In genomic region chr6:123393333-123393732, GRCh38 we compare ENCODE assay signal across 9 cellular contexts.
DNase-seq lines count a peak whose midpoint lies in the region; ATAC-seq and TF ChIP-seq lines count a peak whose summit lies in the region.
"Had no signal": no experiment of that assay in that cellular context is flagged by ENCODE, and none has a peak within 500 bp of the region (broad histone marks: within the 10 kb centered on the region; RNA-seq: fewer than 3 reads in every experiment).

No MANE protein-coding gene starts in this region.

- H3K27ac Mint-ChIP-seq in endothelial cell (ENCODE audit: unreplicated experiment) (no peak overlapping the region), type B pancreatic cell (no peak overlapping the region)

- H3K27me3 ChIP-seq in cardiac muscle cell: no peaks in the 10 kb centered on the region

- H3K9me3 Mint-ChIP-seq in endothelial cell (ENCODE audit: unreplicated experiment): no peaks in the 10 kb centered on the region
- H3K9me3 Mint-ChIP-seq in type B pancreatic cell: no peaks in the 10 kb centered on the region

- H3K4me1 Mint-ChIP-seq in endothelial cell (ENCODE audit: unreplicated experiment) (peaks cover 3% of the 10 kb centered on the region), type B pancreatic cell (ENCODE audit: unreplicated experiment) (no peaks in the 10 kb centered on the region)

- H3K27ac ChIP-seq in cardiac muscle cell: no peak overlapping the region
- H3K27ac ChIP-seq: epithelial cell of prostate had no signal

- no peaks in the 10 kb centered on the region for H3K36me3 ChIP-seq in cardiac muscle cell

- no peak for ATAC-seq in GM18907 (IDR thresholded peaks at IDR 0.05; ENCODE audit: unreplicated experiment)
- ATAC-seq in HG03175 (IDR thresholded peaks at IDR 0.05; ENCODE audit: unreplicated experiment): no peak

- no peak overlapping the region for H3K4me3 ChIP-seq in cardiac muscle cell

- intact Hi-C loops in cardiac septum (cut with DNase I): no loop called here

- H3K4me3 Mint-ChIP-seq in endothelial cell (ENCODE audit: unreplicated experiment): no peak overlapping the region
- no peak overlapping the region for H3K4me3 Mint-ChIP-seq in type B pancreatic cell

- H3K9me3 ChIP-seq in cardiac muscle cell (ENCODE audit: low read depth): no peaks in the 10 kb centered on the region

- H3K27me3 Mint-ChIP-seq in endothelial cell (ENCODE audit: unreplicated experiment) (no peaks in the 10 kb centered on the region), type B pancreatic cell (no peaks in the 10 kb centered on the region)

- H3K36me3 Mint-ChIP-seq in endothelial cell (ENCODE audit: low read depth, unreplicated experiment): no peaks in the 10 kb centered on the region
- no peaks in the 10 kb centered on the region for H3K36me3 Mint-ChIP-seq in type B pancreatic cell

- DNase-seq in cardiac muscle cell (ENCODE audit: low read depth in 1 of 2, low spot score in 1 of 2) (peak in 1 of 2 donors; percentile 6), cardiac septum (ENCODE audit: low spot score) (no peak), NCI-H446 treated with DMSO at 0.1 percent for 48 hours (lab: John Stamatoyannopoulos, UW) (peak; percentile 70), endothelial cell (ENCODE audit: low spot score) (no peak), type B pancreatic cell (ENCODE audit: extremely low spot score, unreplicated experiment) (no peak)
- no peak for DNase-seq in stimulated activated CD4-positive, alpha-beta T cell treated with anti-CD3 and anti-CD28 coated beads, Interleukin-15, amount 100 ng/mL, for 24 hours

- H3K4me1 ChIP-seq in cardiac muscle cell (ENCODE audit: low read depth): no peaks in the 10 kb centered on the region

- TF ChIP-seq CTCF in cardiac muscle cell (IDR thresholded peaks at IDR 0.05; ENCODE audit: low read depth, low read length): peak; percentile 8
- peak; percentile 22 for TF ChIP-seq CTCF in endothelial cell (IDR thresholded peaks at IDR 0.05; ENCODE audit: unreplicated experiment)
- peak; percentile 68 for TF ChIP-seq CTCF in type B pancreatic cell (conservative IDR thresholded peaks at IDR 0.05)

Comparison
In these comparisons a context has a peak if more than half of its experiments do, and no peak if none do; other contexts are left out.
1. CTCF ChIP-seq: peak in every context shown above with its lines; median percentile 68 in type B pancreatic cell; 22 in endothelial cell; 8 in cardiac muscle cell.